11 cellular contexts compared by ENCODE assay signal in genomic region chr1:56375184-56375837, GRCh38.
DNase-seq lines count a peak whose midpoint lies in the region; ATAC-seq and TF ChIP-seq lines count a peak whose summit lies in the region.
"Had no signal": no experiment of that assay in that cellular context is flagged by ENCODE, and none has a peak within 500 bp of the region (broad histone marks: within the 10 kb centered on the region; RNA-seq: fewer than 3 reads in every experiment).

No MANE protein-coding gene starts in this region.

- DNase-seq in Right ventricle myocardium inferior (ENCODE audit: missing footprints) (no peak), right cardiac atrium (no peak), RPMI8226 (peak; percentile 39), aorta (no peak), esophagus squamous epithelium (lab: John Stamatoyannopoulos, UW) (no peak)
- DNase-seq in NK-92 treated with Interleukin-12 subunit alpha and Interleukin-12 subunit beta, amount 100 ng/mL, for 24 hours (lab: John Stamatoyannopoulos, UW), result no peak
- DNase-seq: effector CD8-positive, alpha-beta T cell; NCI-H187 had no signal

- H3K27ac ChIP-seq in right cardiac atrium (ENCODE audit: low read length) (no peak overlapping the region), iPS-18a (ENCODE audit: low read length) (no peak overlapping the region), aorta (ENCODE audit: low read depth in 1 of 2, low read length in 2 of 2) (peak overlapping the region; percentile 46 to 56), esophagus squamous epithelium (no peak overlapping the region)

- peak; percentile 32 for ATAC-seq in Right ventricle myocardium inferior
- ATAC-seq in right cardiac atrium, result no peak
- ATAC-seq in aorta (ENCODE audit: low FRiP score), result no peak
- no peak for ATAC-seq in GM18907 (IDR thresholded peaks at IDR 0.05; ENCODE audit: unreplicated experiment)
- ATAC-seq: Panc1 had no signal

- H3K36me3 ChIP-seq in iPS-18a (ENCODE audit: control insufficient read depth, low read depth, low read length) (no peaks in the 10 kb centered on the region), aorta (ENCODE audit: control insufficient read depth in 1 of 2, insufficient read depth in 2 of 2, low read length in 1 of 2) (no peaks in the 10 kb centered on the region), esophagus squamous epithelium (no peaks in the 10 kb centered on the region)

- 39% methylated on average over 5 of the region's 5 CpGs for WGBS in right cardiac atrium
- WGBS in aorta, 2 donors, result 19% methylated on average over 5 of the region's 5 CpGs
- 47 to 52% methylated on average over 5 of the region's 5 CpGs for whole genome bisulfite sequencing in esophagus squamous epithelium, 2 donors

- H3K9me3 ChIP-seq in right cardiac atrium (ENCODE audit: control insufficient read depth, low read length), result no peaks in the 10 kb centered on the region
- H3K9me3 ChIP-seq in iPS-18a (ENCODE audit: control insufficient read depth, low read depth, low read length), result no peaks in the 10 kb centered on the region
- no peaks in the 10 kb centered on the region for H3K9me3 ChIP-seq in aorta (ENCODE audit: control insufficient read depth, low read length)
- no peaks in the 10 kb centered on the region for H3K9me3 ChIP-seq in esophagus squamous epithelium

- TF ChIP-seq POLR2A in esophagus squamous epithelium (IDR thresholded peaks at IDR 0.05), result no peak

- H3K4me1 ChIP-seq in right cardiac atrium (ENCODE audit: control insufficient read depth, insufficient read depth, low read length), result peaks cover 7% of the 10 kb centered on the region
- H3K4me1 ChIP-seq in iPS-18a (ENCODE audit: control insufficient read depth, low read depth, low read length), result peaks cover 47% of the 10 kb centered on the region
- H3K4me1 ChIP-seq in aorta (ENCODE audit: control insufficient read depth in 1 of 2, insufficient read depth in 2 of 2, low read length in 2 of 2), result peaks cover 6 to 12% of the 10 kb centered on the region in 2 donors
- H3K4me1 ChIP-seq in esophagus squamous epithelium, result peaks cover 3 to 45% (median 19%) of the 10 kb centered on the region in 3 donors

- H3K9ac ChIP-seq in iPS-18a (ENCODE audit: low read length), result no peak overlapping the region

- no peak overlapping the region for H3K4me3 ChIP-seq in right cardiac atrium (ENCODE audit: low read length)
- H3K4me3 ChIP-seq in iPS-18a (ENCODE audit: low read length), result peak overlapping the region; percentile 8
- H3K4me3 ChIP-seq in aorta (ENCODE audit: low read length in 2 of 2), result no peak overlapping the region
- no peak overlapping the region for H3K4me3 ChIP-seq in esophagus squamous epithelium

- H3K27me3 ChIP-seq in right cardiac atrium (ENCODE audit: control insufficient read depth, insufficient read depth) (no peaks in the 10 kb centered on the region), iPS-18a (ENCODE audit: control insufficient read depth, insufficient read depth, low read length) (no peaks in the 10 kb centered on the region), aorta (ENCODE audit: control insufficient read depth in 1 of 2, insufficient read depth in 2 of 2, low read length in 1 of 2) (no peaks in the 10 kb centered on the region), esophagus squamous epithelium (no peaks in the 10 kb centered on the region)

- intact Hi-C loops in Right ventricle myocardium inferior (cut with DNase I) (loop anchor here (5.0 kb wide), 3 partner anchors 62 to 202 kb away; partner anchors contain the start of gene PLPP3), right cardiac atrium (cut with DNase I) (loop anchor here in 1 of 4 donors (10.0 kb wide), 1 partner anchor 1091 kb away; no protein-coding TSS in a partner anchor), aorta (cut with DNase I) (loop anchor here in 1 of 2 donors (10.0 kb wide), 1 partner anchor 201 kb away; no protein-coding TSS in a partner anchor), esophagus squamous epithelium (cut with DNase I) (no loop called here)

- no peak for TF ChIP-seq CTCF in esophagus squamous epithelium (IDR thresholded peaks at IDR 0.05)

Comparison
In these comparisons a context has a peak if more than half of its experiments do, and no peak if none do; other contexts are left out.
1. H3K27ac ChIP-seq: peak in aorta (2 of 2); none in right cardiac atrium (single experiment), iPS-18a (single experiment) and esophagus squamous epithelium (0 of 4).